In genomic region chr17:38719284-38719942, GRCh38 we compare ENCODE assay signal across 12 cellular contexts. TPM values are rescaled to one million over a fixed set of nuclear protein-coding genes. Genes with fewer than 3 reads are reported as not detected.
DNase-seq lines count a peak whose midpoint lies in the region; ATAC-seq and TF ChIP-seq lines count a peak whose summit lies in the region.
"Had no signal": no experiment of that assay in that cellular context is flagged by ENCODE, and none has a peak within 500 bp of the region (broad histone marks: within the 10 kb centered on the region; RNA-seq: fewer than 3 reads in every experiment).

No MANE protein-coding gene starts in this region.

- TF ChIP-seq RAD21 in IMR-90 (IDR thresholded peaks at IDR 0.05; ENCODE audit: low read length), result no peak

- no peak for TF ChIP-seq POLR2A in IMR-90 (IDR thresholded peaks at IDR 0.05; ENCODE audit: low read depth, low read length)

- H2AK5ac ChIP-seq in IMR-90 (ENCODE audit: low read depth, low read length), result no peak overlapping the region

- no peaks in the 10 kb centered on the region for H3K9me1 ChIP-seq in IMR-90 (ENCODE audit: insufficient read depth, low read length)

- H3K9me2 ChIP-seq in hepatocyte (replicated peaks; ENCODE audit: insufficient read depth), result no peaks in the 10 kb centered on the region

- peaks cover 2 to 79% (median 7%) of the 10 kb centered on the region in 3 donors for H3K36me3 Mint-ChIP-seq in CD8-positive, alpha-beta memory T cell
- H3K36me3 Mint-ChIP-seq in nephron progenitor cell (ENCODE audit: low read depth), result peaks cover 36% of the 10 kb centered on the region

- H3K9ac ChIP-seq in IMR-90 (ENCODE audit: low read depth, low read length), result no peak overlapping the region

- H3K27ac ChIP-seq in CD8-positive, alpha-beta memory T cell (ENCODE audit: low read depth, low read length), result no peak overlapping the region
- no peak overlapping the region for H3K27ac ChIP-seq in IMR-90 (ENCODE audit: insufficient read depth, low read length)
- no peak overlapping the region for H3K27ac ChIP-seq in hepatocyte
- H3K27ac ChIP-seq: SJCRH30 had no signal

- POLR2A ChIA-PET in CD8-positive, alpha-beta memory T cell (lab: Charles Lee), result interaction anchor here (1.0 to 1.5 kb wide), 4 partner anchors 9 to 15 kb away, joined by 3 to 8 read pairs (median 6); partner anchors contain the start of gene MLLT6
- POLR2A ChIA-PET in IMR-90 (lab: Charles Lee; ENCODE audit: unreplicated experiment), result no interaction called here

- no peaks in the 10 kb centered on the region for H3K27me3 ChIP-seq in CD8-positive, alpha-beta memory T cell (ENCODE audit: insufficient read depth, low read length, poor library complexity, severe bottlenecking)
- no peaks in the 10 kb centered on the region for H3K27me3 ChIP-seq in IMR-90 (ENCODE audit: control insufficient read depth, insufficient read depth, low read length)
- H3K27me3 ChIP-seq in hepatocyte, result no peaks in the 10 kb centered on the region
- H3K27me3 ChIP-seq: gastrocnemius medialis, SJCRH30 had no signal

- H3K18ac ChIP-seq in IMR-90 (ENCODE audit: low read depth, low read length), result no peak overlapping the region

- no peak overlapping the region for H3K4ac ChIP-seq in IMR-90 (ENCODE audit: low read depth, low read length)

- no peak overlapping the region for H2BK20ac ChIP-seq in IMR-90 (ENCODE audit: low read depth, low read length)

- H3K9me3 Mint-ChIP-seq in CD8-positive, alpha-beta memory T cell, result no peaks in the 10 kb centered on the region
- H3K9me3 Mint-ChIP-seq in nephron progenitor cell, result no peaks in the 10 kb centered on the region
- H3K9me3 Mint-ChIP-seq: memory B cell had no signal

- H2AFZ ChIP-seq in IMR-90 (replicated peaks; ENCODE audit: low read length, poor library complexity) (no peak overlapping the region), hepatocyte (no peak overlapping the region)

- ATAC-seq in IMR-90 (ENCODE audit: low read depth), result no peak
- no peak for ATAC-seq in mucosa of descending colon

- peaks cover 24 to 40% (median 34%) of the 10 kb centered on the region in 3 donors for H3K4me1 Mint-ChIP-seq in CD8-positive, alpha-beta memory T cell
- peaks cover 43% of the 10 kb centered on the region for H3K4me1 Mint-ChIP-seq in nephron progenitor cell

- dilution Hi-C loops in IMR-90 (cut with HindIII; ENCODE audit: low sequenced_read_pairs, unreplicated experiment), result no loop called here

- DNase-seq in CD8-positive, alpha-beta memory T cell, result no peak
- DNase-seq in IMR-90, result no peak
- DNase-seq in hepatocyte (ENCODE audit: low spot score), result no peak
- DNase-seq in nephron progenitor cell, result peak; percentile 39
- DNase-seq in mucosa of descending colon, result no peak
- DNase-seq in SW 1271 (lab: John Stamatoyannopoulos, UW), result no peak
- no peak for DNase-seq in NCI-H1436 treated with DMSO at 0.1 percent for 48 hours (lab: John Stamatoyannopoulos, UW)
- DNase-seq: AML-193, NCI-H2081 treated with DMSO at 0.1 percent for 48 hours had no signal

- no peak overlapping the region for H2BK15ac ChIP-seq in IMR-90 (ENCODE audit: low read depth, low read length)

- no peak overlapping the region for H3K56ac ChIP-seq in IMR-90 (ENCODE audit: extremely low read depth, insufficient read depth, low read length)

- H4K8ac ChIP-seq in IMR-90 (ENCODE audit: low read depth in 2 of 2, low read length in 2 of 2), result no peak overlapping the region

- H3K9me3 ChIP-seq in CD8-positive, alpha-beta memory T cell (ENCODE audit: low read length), result no peaks in the 10 kb centered on the region
- H3K9me3 ChIP-seq in IMR-90 (ENCODE audit: control insufficient read depth, insufficient read depth, low read length) (no peaks in the 10 kb centered on the region), hepatocyte (ENCODE audit: low read depth) (no peaks in the 10 kb centered on the region), mucosa of descending colon (no peaks in the 10 kb centered on the region)
- H3K9me3 ChIP-seq: gastrocnemius medialis, SJCRH30 had no signal

- no peak overlapping the region for H3K14ac ChIP-seq in IMR-90 (replicated peaks; ENCODE audit: low read depth, low read length)

- in situ Hi-C loops in IMR-90 (cut with MboI; ENCODE audit: low sequenced_read_pairs), result no loop called here

- peak overlapping the region; percentile 55 for H2AK9ac ChIP-seq in IMR-90 (replicated peaks; ENCODE audit: low read depth, low read length, poor library complexity)

- no peak overlapping the region for H3K4me3 Mint-ChIP-seq in CD8-positive, alpha-beta memory T cell
- peak overlapping the region; percentile 75 for H3K4me3 Mint-ChIP-seq in nephron progenitor cell
- H3K4me3 Mint-ChIP-seq: memory B cell had no signal

- H2BK120ac ChIP-seq in IMR-90 (ENCODE audit: low read depth, low read length), result no peak overlapping the region

- 87% methylated on average over 9 of the region's 29 CpGs; no CpG with 5 or more reads in 1 of the 2 experiments for WGBS in IMR-90 (ENCODE audit: extremely low coverage in 2 of 2, insufficient read length in 1 of 2), 2 experiments
- 51% methylated on average over 22 of the region's 29 CpGs for WGBS in hepatocyte (ENCODE audit: low lambda C conversion rate, missing lambda C conversion rate)

- H3K4me3 ChIP-seq in CD8-positive, alpha-beta memory T cell (ENCODE audit: low read length), result no peak overlapping the region
- no peak overlapping the region for H3K4me3 ChIP-seq in IMR-90 (ENCODE audit: insufficient read depth, low read depth, low read length)
- H3K4me3 ChIP-seq in hepatocyte, result no peak overlapping the region
- H3K4me3 ChIP-seq in mucosa of descending colon, result no peak overlapping the region
- H3K4me3 ChIP-seq: gastrocnemius medialis, SJCRH30 had no signal

- peak overlapping the region in 5 of 8 donors; percentile 63 to 86 (median 78) for H3K27ac Mint-ChIP-seq in CD8-positive, alpha-beta memory T cell
- peak overlapping the region; percentile 39 for H3K27ac Mint-ChIP-seq in nephron progenitor cell
- H3K27ac Mint-ChIP-seq: memory B cell had no signal

- TF ChIP-seq CTCF in IMR-90 (conservative IDR thresholded peaks at IDR 0.05; ENCODE audit: low read depth, low read length) (no peak), hepatocyte (IDR thresholded peaks at IDR 0.05; ENCODE audit: poor library complexity) (no peak), nephron progenitor cell (IDR thresholded peaks at IDR 0.05) (no peak), mucosa of descending colon (IDR thresholded peaks at IDR 0.05) (no peak)

- H3K23ac ChIP-seq in IMR-90 (ENCODE audit: low read depth, low read length), result no peak overlapping the region

- BruUV-seq in IMR-90 (replicated peaks; lab: Mats Ljungman, UMichigan), result no TSS peak

- H4K91ac ChIP-seq in IMR-90 (ENCODE audit: insufficient read depth, low read depth, low read length), result no peak overlapping the region

- H3K79me2 ChIP-seq in hepatocyte, result no peaks in the 10 kb centered on the region

- H3K4me1 ChIP-seq in CD8-positive, alpha-beta memory T cell (ENCODE audit: insufficient read depth, low read length), result peaks cover 13% of the 10 kb centered on the region
- H3K4me1 ChIP-seq in IMR-90 (ENCODE audit: control insufficient read depth, insufficient read depth, low read length) (no peaks in the 10 kb centered on the region; the same call in 1 of the 2 replicates), hepatocyte (ENCODE audit: insufficient read depth) (peaks cover 10% of the 10 kb centered on the region), mucosa of descending colon (ENCODE audit: low read depth) (peaks cover 3% of the 10 kb centered on the region)
- H3K4me1 ChIP-seq: gastrocnemius medialis had no signal

- peaks cover 48% of the 10 kb centered on the region for H3K36me3 ChIP-seq in CD8-positive, alpha-beta memory T cell (ENCODE audit: insufficient read depth, low read length)
- H3K36me3 ChIP-seq in IMR-90 (ENCODE audit: control insufficient read depth, insufficient read depth, low read length) (peaks cover 62% of the 10 kb centered on the region), hepatocyte (replicated peaks; ENCODE audit: insufficient read depth, low read depth) (no peaks in the 10 kb centered on the region), mucosa of descending colon (ENCODE audit: low read depth) (no peaks in the 10 kb centered on the region)

- H4K20me1 ChIP-seq in IMR-90 (ENCODE audit: insufficient read depth, low read length), result no peaks in the 10 kb centered on the region
- no peaks in the 10 kb centered on the region for H4K20me1 ChIP-seq in hepatocyte (ENCODE audit: insufficient read depth, poor library complexity, severe bottlenecking)

- no peak overlapping the region for H4K5ac ChIP-seq in IMR-90 (ENCODE audit: low read depth, low read length)

- intact Hi-C loops in IMR-90 (cut with micrococcal nuclease), result no loop called here
- intact Hi-C loops in mucosa of descending colon (cut with DNase I, micrococcal nuclease), result no loop called here

- H3K4me2 ChIP-seq in IMR-90 (ENCODE audit: low read depth, low read length) (no peak overlapping the region), hepatocyte (peak overlapping the region; percentile 49)

- CTCF ChIA-PET in CD8-positive, alpha-beta memory T cell (lab: Charles Lee), result interaction anchor here (1.2 to 1.3 kb wide), 2 partner anchors 9 to 16 kb away, joined by 3 to 5 read pairs; no protein-coding TSS in a partner anchor
- CTCF ChIA-PET in IMR-90 (lab: Yijun Ruan, JAX), result no interaction called here

- no peak overlapping the region for H2BK5ac ChIP-seq in IMR-90 (ENCODE audit: low read depth, low read length, poor library complexity, severe bottlenecking)

- H3K27me3 Mint-ChIP-seq in CD8-positive, alpha-beta memory T cell, result no peaks in the 10 kb centered on the region
- peaks cover 3% of the 10 kb centered on the region for H3K27me3 Mint-ChIP-seq in nephron progenitor cell (ENCODE audit: low read depth, poor library complexity)
- H3K27me3 Mint-ChIP-seq: memory B cell had no signal

- no peaks in the 10 kb centered on the region for H3K79me1 ChIP-seq in IMR-90 (ENCODE audit: low read depth in 1 of 2, low read length in 2 of 2)

RNA-seq across cellular contexts. Expression of gene CISD3, which starts 10.7 kb away (rescaled TPM):
- total RNA-seq in CD8-positive, alpha-beta memory T cell, result 10 to 100 TPM; 58.2 to 59.6 TPM
- polyA plus RNA-seq in CD8-positive, alpha-beta memory T cell, result 73.4 TPM
- 1.3 and 1.4 TPM in 2 replicates for total RNA-seq in IMR-90 (2012; rRNA removed)
- 14.1 and 20.3 TPM in 2 replicates for polyA plus RNA-seq in IMR-90 (2012; rRNA removed)
- polyA plus RNA-seq in IMR-90 (2012; cell fraction: cytosol; rRNA removed), result 5.4 and 10.6 TPM in 2 replicates
- polyA plus RNA-seq in IMR-90 (2012; cell fraction: nucleus; rRNA removed; ENCODE audit: low replicate concordance), result 2.6 and 4.6 TPM in 2 replicates
- total RNA-seq in hepatocyte, result 4.9 and 5.0 TPM in 2 replicates
- polyA plus RNA-seq in hepatocyte, result 37.0 and 41.6 TPM in 2 replicates
- 100 to 1,000 TPM in 1 of 3 donors, 10 to 100 TPM in 2; 60.8 to 101 (median 91.8) TPM for total RNA-seq in mucosa of descending colon

RNA-seq across cellular contexts. Expression of gene MLLT6, which starts 14.3 kb away (rescaled TPM):
- total RNA-seq in CD8-positive, alpha-beta memory T cell, result 100 to 1,000 TPM; 197 to 202 TPM
- polyA plus RNA-seq in CD8-positive, alpha-beta memory T cell, result 15.9 TPM
- 7.2 and 7.5 TPM in 2 replicates for total RNA-seq in IMR-90 (2012; rRNA removed)
- 21.2 and 22.7 TPM in 2 replicates for polyA plus RNA-seq in IMR-90 (2012; rRNA removed)
- 6.7 and 12.1 TPM in 2 replicates for polyA plus RNA-seq in IMR-90 (2012; cell fraction: cytosol; rRNA removed)
- 94.6 and 103 TPM in 2 replicates for polyA plus RNA-seq in IMR-90 (2012; cell fraction: nucleus; rRNA removed; ENCODE audit: low replicate concordance)
- 27.5 and 31.2 TPM in 2 replicates for total RNA-seq in hepatocyte
- 10.6 and 11.0 TPM in 2 replicates for polyA plus RNA-seq in hepatocyte
- total RNA-seq in mucosa of descending colon, result 100 to 1,000 TPM in 2 of 3 donors, 10 to 100 TPM in 1; 90.1 to 164 (median 112) TPM

RNA-seq across cellular contexts. Expression of gene PCGF2, which starts 28.7 kb away (rescaled TPM):
- under 1 TPM; 0.72 to 0.89 TPM for total RNA-seq in CD8-positive, alpha-beta memory T cell
- polyA plus RNA-seq in CD8-positive, alpha-beta memory T cell, result 0.09 TPM
- total RNA-seq in IMR-90 (2012; rRNA removed) (1.1 and 1.4 TPM in 2 replicates), hepatocyte (7.2 and 8.7 TPM in 2 replicates), mucosa of descending colon (10 to 100 TPM; 23.8 to 30.7 (median 25.5) TPM)
- polyA plus RNA-seq in IMR-90 (2012; rRNA removed) (18.2 and 27.8 TPM in 2 replicates), hepatocyte (11.0 and 13.0 TPM in 2 replicates)
- 17.3 and 39.2 TPM in 2 replicates for polyA plus RNA-seq in IMR-90 (2012; cell fraction: cytosol; rRNA removed)
- polyA plus RNA-seq in IMR-90 (2012; cell fraction: nucleus; rRNA removed; ENCODE audit: low replicate concordance), result 30.3 and 77.5 TPM in 2 replicates

RNA-seq across cellular contexts. Expression of gene PSMB3, which starts 33.1 kb away (rescaled TPM):
- 100 to 1,000 TPM; 317 to 323 TPM for total RNA-seq in CD8-positive, alpha-beta memory T cell
- polyA plus RNA-seq in CD8-positive, alpha-beta memory T cell, result 431 TPM
- 510 and 828 TPM in 2 replicates for total RNA-seq in IMR-90 (2012; rRNA removed)
- polyA plus RNA-seq in IMR-90 (2012; rRNA removed), result 480 and 525 TPM in 2 replicates
- 600 and 763 TPM in 2 replicates for polyA plus RNA-seq in IMR-90 (2012; cell fraction: cytosol; rRNA removed)
- 201 and 228 TPM in 2 replicates for polyA plus RNA-seq in IMR-90 (2012; cell fraction: nucleus; rRNA removed; ENCODE audit: low replicate concordance)
- 127 and 166 TPM in 2 replicates for total RNA-seq in hepatocyte
- polyA plus RNA-seq in hepatocyte, result 252 and 275 TPM in 2 replicates
- total RNA-seq in mucosa of descending colon, result 100 to 1,000 TPM; 129 to 197 (median 145) TPM

RNA-seq across cellular contexts. Expression of gene EPOP, which starts 44.7 kb away (rescaled TPM):
- total RNA-seq in CD8-positive, alpha-beta memory T cell, result 10 to 100 TPM; 47.0 to 50.0 TPM
- polyA plus RNA-seq in CD8-positive, alpha-beta memory T cell, result 0.10 TPM
- 0.28 and 0.36 TPM in 2 replicates for total RNA-seq in IMR-90 (2012; rRNA removed)
- 0.80 and 0.82 TPM in 2 replicates for polyA plus RNA-seq in IMR-90 (2012; rRNA removed)
- 0.77 and 0.79 TPM in 2 replicates for polyA plus RNA-seq in IMR-90 (2012; cell fraction: cytosol; rRNA removed)
- 0.49 and 0.57 TPM in 2 replicates for polyA plus RNA-seq in IMR-90 (2012; cell fraction: nucleus; rRNA removed; ENCODE audit: low replicate concordance)
- 0.92 and 0.93 TPM in 2 replicates for total RNA-seq in hepatocyte
- 0.37 and 0.45 TPM in 2 replicates for polyA plus RNA-seq in hepatocyte
- 1 to 10 TPM in 1 of 3 donors, under 1 TPM in 1, not detected in 1; 0.75 to 1.1 TPM for total RNA-seq in mucosa of descending colon
